In the genomic region with DNA sequence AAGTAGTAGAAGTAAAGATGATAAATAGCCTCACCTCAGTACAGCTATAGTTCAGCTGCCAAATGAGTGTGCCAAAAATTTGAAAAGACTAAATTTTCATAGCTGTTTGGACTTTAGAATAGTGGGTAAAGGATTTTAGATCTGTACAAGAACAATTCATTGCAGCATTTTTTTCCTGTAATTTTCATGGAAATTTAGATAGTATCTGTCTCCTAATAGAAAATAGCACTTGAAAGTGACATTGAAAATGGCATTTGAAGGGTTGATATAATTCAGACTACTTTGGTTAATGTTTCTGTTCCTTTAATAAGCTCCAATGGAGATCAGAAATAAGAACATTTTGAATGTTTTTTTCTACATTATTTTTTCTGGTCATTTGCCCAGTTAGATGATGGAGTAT, we compare ENCODE assay signal across 2 cellular contexts.
A peak's percentile ranks its signal among the peaks of the same experiment; 100 is the strongest.
DNase-seq lines count a peak whose midpoint lies in the region; ATAC-seq, FAIRE-seq and TF ChIP-seq lines count a peak whose summit lies in the region.
"Not testable (repeated sequence)": the region's sequence is repeated elsewhere in the genome, so short reads cannot be mapped to it uniquely, and the experiment has no call there.

No MANE protein-coding gene starts in this region.

- FAIRE-seq in A549 (lab: Jason Lieb, UNC) = peak; percentile 54

- DNase-seq in A549 (ENCODE audit: low read depth in 1 of 2, low spot score in 1 of 2) = not testable (repeated sequence)

- H3K4me3 ChIP-seq in A549 = not testable (repeated sequence)

- CTCF ChIA-PET in A549 (lab: Yijun Ruan, JAX) = not testable (repeated sequence)

- not testable (repeated sequence) for H3K4me2 ChIP-seq in A549

- POLR2A ChIA-PET in A549 (lab: Yijun Ruan, JAX) = not testable (repeated sequence)

- not testable (repeated sequence) for TF ChIP-seq POLR2A in A549 (IDR thresholded peaks at IDR 0.05; ENCODE audit: low read length)

- not testable (repeated sequence) for ATAC-seq in A549, SK-N-SH treated with all-trans-retinoic acid at 6 μM for 48 hours

- TF ChIP-seq EP300 in A549 (IDR thresholded peaks at IDR 0.05) = not testable (repeated sequence)

- not testable (repeated sequence) for TF ChIP-seq CTCF in A549 (IDR thresholded peaks at IDR 0.05)

- H3K9me3 ChIP-seq in A549 = not testable (repeated sequence)

- H3K4me1 ChIP-seq in A549 = not testable (repeated sequence)

- H3K27ac ChIP-seq in A549 = not testable (repeated sequence)

- not testable (repeated sequence) for TF ChIP-seq RAD21 in A549 (conservative IDR thresholded peaks at IDR 0.05 in 1 of 2, IDR thresholded peaks at IDR 0.05 in 1 of 2)

TF ChIP-seq in SK-N-SH treated with all-trans-retinoic acid at 6 μM for 48 hours, 23 proteins besides CTCF, POLR2A, EP300 and RAD21:
- peak; percentile 90 for TF ChIP-seq ISL1 (CRISPR knock-in tag; IDR thresholded peaks at IDR 0.05)
